ENCODE assay signal across 9 cellular contexts in the genomic region with DNA sequence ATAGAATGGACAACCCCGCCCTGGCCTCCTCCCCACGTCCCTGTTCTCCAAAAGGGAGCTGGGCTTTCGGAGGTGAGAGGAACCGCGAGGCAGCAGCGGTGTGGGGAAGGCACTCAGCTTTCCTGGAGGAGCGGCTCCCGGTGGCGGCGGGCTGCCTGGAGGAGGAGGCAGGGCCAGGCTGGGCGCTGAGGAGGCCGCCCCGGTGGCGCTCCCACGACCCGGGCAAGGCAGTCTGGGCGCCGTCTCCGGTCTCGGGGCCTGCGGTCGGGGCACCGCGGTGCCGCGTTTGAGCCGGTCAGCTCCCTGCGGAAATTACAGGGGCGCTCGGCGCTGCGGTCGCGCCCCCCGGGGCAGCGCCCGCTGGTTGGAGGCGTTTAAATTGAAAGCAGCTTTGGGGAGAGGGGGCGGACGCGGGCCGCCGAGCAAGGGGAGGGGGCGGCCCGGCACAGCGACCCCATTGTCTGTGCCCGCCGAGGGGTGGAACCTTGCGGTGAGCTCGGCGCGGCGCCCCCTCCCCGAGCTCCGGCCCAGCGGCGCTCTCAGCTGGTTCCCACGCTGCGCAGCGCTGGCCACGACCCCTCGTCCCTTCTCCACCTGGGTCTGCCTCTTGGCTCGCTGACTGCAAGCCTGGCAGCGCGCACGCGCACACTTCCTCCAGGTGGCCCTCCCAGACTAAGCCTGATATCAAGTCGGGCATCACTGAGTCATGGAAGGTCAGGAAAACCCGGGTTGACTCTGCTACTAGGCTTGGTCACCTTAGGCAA. TPM values are rescaled to one million over a fixed set of nuclear protein-coding genes. Genes with fewer than 3 reads are reported as not detected.
DNase-seq lines count a peak whose midpoint lies in the region; ATAC-seq and TF ChIP-seq lines count a peak whose summit lies in the region.
"Had no signal": no experiment of that assay in that cellular context is flagged by ENCODE, and none has a peak within 500 bp of the region (broad histone marks: within the 10 kb centered on the region; RNA-seq: fewer than 3 reads in every experiment).

No MANE protein-coding gene starts in this region.

- no peak overlapping the region for H2AFZ ChIP-seq in Karpas-422 (ENCODE audit: low read length)

- H3K9ac ChIP-seq in Karpas-422 (ENCODE audit: low read length), result no peak overlapping the region

- H3K27ac ChIP-seq in urinary bladder (ENCODE audit: low read depth) (no peak overlapping the region), Karpas-422 (ENCODE audit: low read length) (no peak overlapping the region)

- H3K9me3 Mint-ChIP-seq in natural killer cell, result no peaks in the 10 kb centered on the region
- H3K9me3 Mint-ChIP-seq in natural killer cell treated with Interleukin-12 subunit alpha and Interleukin-12 subunit beta and Interleukin-15 and Interleukin-18, amount 100 ng/mL, for 72 hours, result no peaks in the 10 kb centered on the region
- no peaks in the 10 kb centered on the region for H3K9me3 Mint-ChIP-seq in nephron

- H3K27ac Mint-ChIP-seq in natural killer cell (no peak overlapping the region), nephron (no peak overlapping the region)
- no peak overlapping the region for H3K27ac Mint-ChIP-seq in natural killer cell treated with Interleukin-12 subunit alpha and Interleukin-12 subunit beta and Interleukin-15 and Interleukin-18, amount 100 ng/mL, for 72 hours

- no peaks in the 10 kb centered on the region for H3K4me1 ChIP-seq in urinary bladder (ENCODE audit: insufficient read depth)
- no peaks in the 10 kb centered on the region for H3K4me1 ChIP-seq in mucosa of descending colon (ENCODE audit: low read depth)
- H3K4me1 ChIP-seq in Karpas-422 (ENCODE audit: low read length), result no peaks in the 10 kb centered on the region

- TF ChIP-seq CTCF in natural killer cell (IDR thresholded peaks at IDR 0.05), result no peak
- no peak for TF ChIP-seq CTCF in choroid plexus epithelial cell (conservative IDR thresholded peaks at IDR 0.05; ENCODE audit: low read depth, low read length)
- TF ChIP-seq CTCF in nephron (IDR thresholded peaks at IDR 0.05; ENCODE audit: unreplicated experiment in 3 of 3), result no peak
- TF ChIP-seq CTCF in mucosa of descending colon (IDR thresholded peaks at IDR 0.05), result no peak

- DNase-seq in natural killer cell (no peak), choroid plexus epithelial cell (ENCODE audit: low read depth) (peak; percentile 22), mucosa of descending colon (no peak), SHP77 treated with DMSO at 0.1 percent for 48 hours (lab: John Stamatoyannopoulos, UW) (no peak), Karpas-422 (no peak)
- no peak for DNase-seq in natural killer cell treated with Interleukin-12 subunit alpha and Interleukin-12 subunit beta and Interleukin-15 and Interleukin-18, amount 100 ng/mL, for 72 hours (ENCODE audit: low spot score)
- DNase-seq: foreskin fibroblast had no signal

- H3K9me2 ChIP-seq in Karpas-422 (replicated peaks; ENCODE audit: insufficient read depth, low read length), result no peaks in the 10 kb centered on the region

- no peaks in the 10 kb centered on the region for H4K20me1 ChIP-seq in Karpas-422 (ENCODE audit: insufficient read depth, low read depth, low read length)

- H3K4me3 ChIP-seq in choroid plexus epithelial cell (ENCODE audit: low read depth, low read length) (no peak overlapping the region), urinary bladder (ENCODE audit: low read depth, low read length) (peak overlapping the region; percentile 1), mucosa of descending colon (no peak overlapping the region), Karpas-422 (ENCODE audit: low read length) (no peak overlapping the region)

- H3K27me3 ChIP-seq in Karpas-422 (ENCODE audit: low read length), result no peaks in the 10 kb centered on the region

- no peaks in the 10 kb centered on the region for H3K36me3 Mint-ChIP-seq in natural killer cell
- no peaks in the 10 kb centered on the region for H3K36me3 Mint-ChIP-seq in natural killer cell treated with Interleukin-12 subunit alpha and Interleukin-12 subunit beta and Interleukin-15 and Interleukin-18, amount 100 ng/mL, for 72 hours
- no peaks in the 10 kb centered on the region for H3K36me3 Mint-ChIP-seq in nephron (ENCODE audit: low read depth)

- no peaks in the 10 kb centered on the region for H3K79me2 ChIP-seq in Karpas-422 (ENCODE audit: low read length)

- no peaks in the 10 kb centered on the region for H3K36me3 ChIP-seq in urinary bladder (ENCODE audit: insufficient read depth)
- H3K36me3 ChIP-seq in mucosa of descending colon (ENCODE audit: low read depth), result no peaks in the 10 kb centered on the region
- no peaks in the 10 kb centered on the region for H3K36me3 ChIP-seq in Karpas-422 (ENCODE audit: insufficient read depth, low read length)

- H3K4me1 Mint-ChIP-seq in natural killer cell, result no peaks in the 10 kb centered on the region
- peaks cover 0 to 7% of the 10 kb centered on the region in 2 donors for H3K4me1 Mint-ChIP-seq in natural killer cell treated with Interleukin-12 subunit alpha and Interleukin-12 subunit beta and Interleukin-15 and Interleukin-18, amount 100 ng/mL, for 72 hours (ENCODE audit: low read depth in 2 of 2)
- peaks cover 12% of the 10 kb centered on the region for H3K4me1 Mint-ChIP-seq in nephron

- ATAC-seq in natural killer cell, result peak in 1 of 3 donors; percentile 20
- ATAC-seq in natural killer cell treated with Interleukin-12 subunit alpha and Interleukin-12 subunit beta and Interleukin-15 and Interleukin-18, amount 100 ng/mL, for 72 hours, result no peak
- ATAC-seq in mucosa of descending colon, result no peak

- intact Hi-C loops in natural killer cell (cut with micrococcal nuclease) (no loop called here), mucosa of descending colon (cut with DNase I, micrococcal nuclease) (no loop called here)

- WGBS in urinary bladder, result 2% methylated on average over 69 of the region's 69 CpGs

- H3K4me2 ChIP-seq in Karpas-422 (ENCODE audit: low read depth, low read length, poor library complexity, severe bottlenecking), result no peak overlapping the region

- H3K27me3 Mint-ChIP-seq in natural killer cell (ENCODE audit: low read depth in 2 of 2) (peaks cover 50 to 72% of the 10 kb centered on the region in 2 donors), nephron (ENCODE audit: low read depth) (peaks cover 93% of the 10 kb centered on the region)
- peaks cover 38 to 41% of the 10 kb centered on the region in 2 donors for H3K27me3 Mint-ChIP-seq in natural killer cell treated with Interleukin-12 subunit alpha and Interleukin-12 subunit beta and Interleukin-15 and Interleukin-18, amount 100 ng/mL, for 72 hours

- H3K4me3 Mint-ChIP-seq in natural killer cell (peak overlapping the region; percentile 59), nephron (peak overlapping the region; percentile 53 to 70 (median 53))
- H3K4me3 Mint-ChIP-seq in natural killer cell treated with Interleukin-12 subunit alpha and Interleukin-12 subunit beta and Interleukin-15 and Interleukin-18, amount 100 ng/mL, for 72 hours, result no peak overlapping the region

- H3K9me3 ChIP-seq in mucosa of descending colon (no peaks in the 10 kb centered on the region), Karpas-422 (ENCODE audit: low read length) (no peaks in the 10 kb centered on the region)

RNA-seq across cellular contexts. Expression of a gene that starts 58.7 kb away (rescaled TPM):
- total RNA-seq in natural killer cell (1 to 10 TPM in 1 of 3 donors, under 1 TPM in 1, not detected in 1; 0.35 to 1.1 TPM), urinary bladder (not detected), mucosa of descending colon (under 1 TPM; 0.14 to 0.60 (median 0.24) TPM)
- under 1 TPM; 0.45 to 0.71 TPM for total RNA-seq in natural killer cell treated with Interleukin-12 subunit alpha and Interleukin-12 subunit beta and Interleukin-15 and Interleukin-18, amount 100 ng/mL, for 72 hours
- 0.20 TPM for polyA plus RNA-seq in urinary bladder
- total RNA-seq in Karpas-422 (2014; rRNA removed; shearing (Covaris generic); ENCODE audit: low replicate concordance), result not detected in 2 replicates
